1 cellular context compared by ENCODE assay signal in genomic region chr1:41353744-41354143, GRCh38.
TF ChIP-seq lines count a peak whose summit lies in the region.

No MANE protein-coding gene starts in this region.

TF ChIP-seq in GM23338, 12 proteins besides CTCF, POLR2A, EP300 and RAD21 (continued from another document):
- TF ChIP-seq, protein P1, sequence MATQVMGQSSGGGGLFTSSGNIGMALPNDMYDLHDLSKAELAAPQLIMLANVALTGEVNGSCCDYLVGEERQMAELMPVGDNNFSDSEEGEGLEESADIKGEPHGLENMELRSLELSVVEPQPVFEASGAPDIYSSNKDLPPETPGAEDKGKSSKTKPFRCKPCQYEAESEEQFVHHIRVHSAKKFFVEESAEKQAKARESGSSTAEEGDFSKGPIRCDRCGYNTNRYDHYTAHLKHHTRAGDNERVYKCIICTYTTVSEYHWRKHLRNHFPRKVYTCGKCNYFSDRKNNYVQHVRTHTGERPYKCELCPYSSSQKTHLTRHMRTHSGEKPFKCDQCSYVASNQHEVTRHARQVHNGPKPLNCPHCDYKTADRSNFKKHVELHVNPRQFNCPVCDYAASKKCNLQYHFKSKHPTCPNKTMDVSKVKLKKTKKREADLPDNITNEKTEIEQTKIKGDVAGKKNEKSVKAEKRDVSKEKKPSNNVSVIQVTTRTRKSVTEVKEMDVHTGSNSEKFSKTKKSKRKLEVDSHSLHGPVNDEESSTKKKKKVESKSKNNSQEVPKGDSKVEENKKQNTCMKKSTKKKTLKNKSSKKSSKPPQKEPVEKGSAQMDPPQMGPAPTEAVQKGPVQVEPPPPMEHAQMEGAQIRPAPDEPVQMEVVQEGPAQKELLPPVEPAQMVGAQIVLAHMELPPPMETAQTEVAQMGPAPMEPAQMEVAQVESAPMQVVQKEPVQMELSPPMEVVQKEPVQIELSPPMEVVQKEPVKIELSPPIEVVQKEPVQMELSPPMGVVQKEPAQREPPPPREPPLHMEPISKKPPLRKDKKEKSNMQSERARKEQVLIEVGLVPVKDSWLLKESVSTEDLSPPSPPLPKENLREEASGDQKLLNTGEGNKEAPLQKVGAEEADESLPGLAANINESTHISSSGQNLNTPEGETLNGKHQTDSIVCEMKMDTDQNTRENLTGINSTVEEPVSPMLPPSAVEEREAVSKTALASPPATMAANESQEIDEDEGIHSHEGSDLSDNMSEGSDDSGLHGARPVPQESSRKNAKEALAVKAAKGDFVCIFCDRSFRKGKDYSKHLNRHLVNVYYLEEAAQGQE (IDR thresholded peaks at IDR 0.05; ENCODE audit: unreplicated experiment) = no peak
- TF ChIP-seq EZH2phosphoT487 (IDR thresholded peaks at IDR 0.05; ENCODE audit: unreplicated experiment) = no peak
- no peak for TF ChIP-seq JUNB (IDR thresholded peaks at IDR 0.05; ENCODE audit: unreplicated experiment)
- no peak for TF ChIP-seq ZNF331 (CRISPR knock-in tag; IDR thresholded peaks at IDR 0.05; ENCODE audit: low read depth)
- TF ChIP-seq CREB1 (CRISPR knock-in tag; IDR thresholded peaks at IDR 0.05; ENCODE audit: low read depth) = no peak
- no peak for TF ChIP-seq ETS1 (IDR thresholded peaks at IDR 0.05)
- no peak for TF ChIP-seq NANOG (IDR thresholded peaks at IDR 0.05; ENCODE audit: borderline replicate concordance)
TF ChIP-seq in GM23338: peak in this region for 0.
